15 cellular contexts compared by ENCODE assay signal in the genomic region with DNA sequence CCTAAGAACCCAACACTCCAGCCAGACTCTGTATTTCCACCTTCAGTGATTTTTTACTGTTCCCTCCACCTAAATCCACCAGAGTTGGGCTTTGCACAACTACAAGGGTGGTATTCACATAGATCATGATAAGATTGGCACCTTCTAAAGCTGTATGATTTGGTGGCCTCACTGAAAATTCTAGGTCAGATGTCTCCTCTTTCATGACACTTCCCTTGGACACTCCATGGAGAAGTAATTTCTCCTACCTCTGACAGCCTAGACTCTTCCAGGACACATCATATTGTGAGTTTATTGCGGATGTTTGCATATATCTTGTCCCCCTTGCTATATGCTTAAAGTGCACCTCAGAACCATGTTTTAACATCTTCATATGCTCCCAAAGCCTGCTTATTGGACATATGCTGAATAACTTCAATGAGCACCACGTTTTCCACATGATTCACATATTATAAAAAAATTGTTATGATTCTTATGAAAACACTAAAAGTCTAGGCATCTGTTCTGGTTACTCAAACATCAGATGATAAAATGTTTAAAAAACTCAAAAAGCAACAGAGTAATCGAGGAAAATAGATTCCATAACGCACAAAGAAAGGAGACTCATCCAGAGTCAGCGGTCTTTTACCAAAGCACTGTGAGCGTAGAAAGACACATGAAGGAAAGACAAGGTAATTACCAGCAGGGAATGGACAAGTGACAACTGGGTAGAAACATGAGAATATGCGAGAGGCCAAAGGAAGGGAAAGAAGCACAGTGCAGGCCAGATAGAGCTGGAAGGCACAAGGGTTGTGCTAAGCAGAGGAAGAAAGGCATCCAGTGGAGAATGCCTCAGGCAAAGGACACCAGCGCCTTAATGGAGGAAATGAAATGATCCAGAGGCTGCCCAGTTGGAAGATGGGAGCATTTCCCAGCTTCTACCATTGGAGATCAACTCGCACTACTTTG. TPM values are rescaled to one million over a fixed set of nuclear protein-coding genes. Genes with fewer than 3 reads are reported as not detected.
A peak's percentile ranks its signal among the peaks of the same experiment; 100 is the strongest.
DNase-seq lines count a peak whose midpoint lies in the region; ATAC-seq, FAIRE-seq and TF ChIP-seq lines count a peak whose summit lies in the region.
"Had no signal": no experiment of that assay in that cellular context is flagged by ENCODE, and none has a peak within 500 bp of the region (broad histone marks: within the 10 kb centered on the region; RNA-seq: fewer than 3 reads in every experiment).

No MANE protein-coding gene starts in this region.

- TF ChIP-seq RAD21 in IMR-90 (IDR thresholded peaks at IDR 0.05; ENCODE audit: low read length) (no peak), H1 (IDR thresholded peaks at IDR 0.05 in 1 of 2, conservative IDR thresholded peaks at IDR 0.05 in 1 of 2; ENCODE audit: low read depth in 2 of 2, low read length in 2 of 2) (no peak)

- no peaks in the 10 kb centered on the region for H3K36me3 ChIP-seq in IMR-90 (ENCODE audit: control insufficient read depth, insufficient read depth, low read length)
- no peaks in the 10 kb centered on the region for H3K36me3 ChIP-seq in H1 (ENCODE audit: control insufficient read depth in 2 of 4, insufficient read depth in 4 of 4, low read length in 3 of 4)
- peaks cover 0 to 4% (median 0%) of the 10 kb centered on the region in 3 donors for H3K36me3 ChIP-seq in skeletal muscle tissue (ENCODE audit: control insufficient read depth in 3 of 3, insufficient read depth in 3 of 3, low read length in 3 of 3)
- no peaks in the 10 kb centered on the region for H3K36me3 ChIP-seq in prostate gland
- H3K36me3 ChIP-seq in esophagus squamous epithelium, result peaks cover 0 to 17% (median 0%) of the 10 kb centered on the region in 3 donors

- no peak overlapping the region for H2AFZ ChIP-seq in IMR-90 (replicated peaks; ENCODE audit: low read length, poor library complexity)
- no peak overlapping the region for H2AFZ ChIP-seq in H1 (ENCODE audit: low read length)

- in situ Hi-C loops in IMR-90 (cut with MboI; ENCODE audit: low sequenced_read_pairs), result no loop called here

- H3K9me3 ChIP-seq in IMR-90 (ENCODE audit: control insufficient read depth, insufficient read depth, low read length), result no peaks in the 10 kb centered on the region
- H3K9me3 ChIP-seq in H1 (ENCODE audit: insufficient read depth in 2 of 2, low read depth in 1 of 2, low read length in 1 of 2), result no peaks in the 10 kb centered on the region
- no peaks in the 10 kb centered on the region for H3K9me3 ChIP-seq in skeletal muscle tissue (ENCODE audit: control insufficient read depth in 3 of 3, low read length in 3 of 3)
- no peaks in the 10 kb centered on the region for H3K9me3 ChIP-seq in prostate gland
- no peaks in the 10 kb centered on the region for H3K9me3 ChIP-seq in esophagus squamous epithelium

- H4K8ac ChIP-seq in IMR-90 (ENCODE audit: low read depth in 2 of 2, low read length in 2 of 2) (no peak overlapping the region), H1 (ENCODE audit: extremely low read depth, insufficient read depth, low read length) (no peak overlapping the region)

- H3K4me1 ChIP-seq in IMR-90 (ENCODE audit: control insufficient read depth, insufficient read depth, low read length) (peaks cover 14% of the 10 kb centered on the region), H1 (replicated peaks in 1 of 4; ENCODE audit: control insufficient read depth in 3 of 4, insufficient read depth in 4 of 4, low read length in 3 of 4) (peaks cover 0 to 10% (median 2%) of the 10 kb centered on the region in 4 experiments; a peak in 3 of 7 replicates), skeletal muscle tissue (ENCODE audit: control insufficient read depth in 3 of 3, insufficient read depth in 3 of 3, low read length in 3 of 3) (peaks cover 10 to 23% (median 19%) of the 10 kb centered on the region in 3 donors), prostate gland (replicated peaks) (no peaks in the 10 kb centered on the region), esophagus squamous epithelium (peaks cover 0 to 49% (median 11%) of the 10 kb centered on the region in 3 donors)

- H2AK9ac ChIP-seq in IMR-90 (replicated peaks; ENCODE audit: low read depth, low read length, poor library complexity), result no peak overlapping the region

- H3K79me1 ChIP-seq in IMR-90 (ENCODE audit: low read depth in 1 of 2, low read length in 2 of 2) (peaks cover 0 to 13% of the 10 kb centered on the region in 2 experiments; a peak in 2 of 4 replicates), H1 (ENCODE audit: low read depth, low read length) (no peaks in the 10 kb centered on the region)

- POLR2A ChIA-PET in IMR-90 (lab: Charles Lee; ENCODE audit: unreplicated experiment) (no interaction called here), H1 (lab: Charles Lee; ENCODE audit: partially characterized antibody) (no interaction called here)

- H3K9me1 ChIP-seq in IMR-90 (ENCODE audit: insufficient read depth, low read length), result peaks cover 10% of the 10 kb centered on the region

- peak overlapping the region; percentile 49; the same call in 1 of the 2 replicates for H2BK20ac ChIP-seq in IMR-90 (ENCODE audit: low read depth, low read length)
- H2BK20ac ChIP-seq in H1 (ENCODE audit: low read length), result no peak overlapping the region

- no peak for ATAC-seq in IMR-90 (ENCODE audit: low read depth)
- ATAC-seq: PC-3, SK-N-SH treated with all-trans-retinoic acid at 6 μM for 48 hours had no signal

- H3K79me2 ChIP-seq in H1 (ENCODE audit: control insufficient read depth in 1 of 2, insufficient read depth in 2 of 2, low read length in 2 of 2), result peaks cover 0 to 2% of the 10 kb centered on the region in 2 experiments; a peak in 1 of 4 replicates

- H2BK15ac ChIP-seq in IMR-90 (ENCODE audit: low read depth, low read length) (0 out of 3 replicates have a peak overlapping the region, but pooled peaks have one; percentile 27), H1 (ENCODE audit: low read length) (no peak overlapping the region)

- H3K23ac ChIP-seq in IMR-90 (ENCODE audit: low read depth, low read length) (no peak overlapping the region), H1 (ENCODE audit: insufficient read length) (no peak overlapping the region)

- no peak for TF ChIP-seq POLR2A in IMR-90 (IDR thresholded peaks at IDR 0.05; ENCODE audit: low read depth, low read length)
- TF ChIP-seq POLR2A in H1 (IDR thresholded peaks at IDR 0.05; ENCODE audit: control extremely low read depth in 1 of 2, low read depth in 2 of 2, low read length in 2 of 2), result no peak
- no peak for TF ChIP-seq POLR2A in prostate gland (IDR thresholded peaks at IDR 0.05)
- TF ChIP-seq POLR2A in esophagus squamous epithelium (IDR thresholded peaks at IDR 0.05), result no peak

- WGBS in IMR-90 (ENCODE audit: extremely low coverage in 2 of 2, insufficient read length in 1 of 2), 2 experiments, result 85% methylated on average over 5 of the region's 9 CpGs; no CpG with 5 or more reads in 1 of the 2 experiments
- 84% methylated on average over 9 of the region's 9 CpGs; no CpG with 5 or more reads in 1 of the 2 experiments for WGBS in H1 (ENCODE audit: extremely low coverage in 1 of 2, insufficient coverage in 1 of 2, insufficient read length in 1 of 2, insufficient replicate concordance in 2 of 2, low coverage in 1 of 2, low lambda C conversion rate in 2 of 2, missing lambda C conversion rate in 1 of 2), 2 experiments
- WGBS in prostate gland, result 95% methylated on average over 9 of the region's 9 CpGs
- 78 to 84% methylated on average over 9 of the region's 9 CpGs for WGBS in esophagus squamous epithelium, 2 donors

- H3K4me2 ChIP-seq in IMR-90 (ENCODE audit: low read depth, low read length) (no peak overlapping the region; the same call in 1 of the 2 replicates), H1 (ENCODE audit: insufficient read depth in 1 of 2, low read depth in 2 of 2, low read length in 2 of 2) (no peak overlapping the region; a peak in 1 of 4 replicates)

- H3K56ac ChIP-seq in IMR-90 (ENCODE audit: extremely low read depth, insufficient read depth, low read length), result no peak overlapping the region
- no peak overlapping the region for H3K56ac ChIP-seq in H1 (replicated peaks; ENCODE audit: insufficient read length, low read depth, low read length)

- H3K18ac ChIP-seq in IMR-90 (ENCODE audit: low read depth, low read length) (peak overlapping the region; percentile 57), H1 (ENCODE audit: extremely low read depth, low read length) (no peak overlapping the region; the same call in 1 of the 2 replicates)

- H3K27ac ChIP-seq in IMR-90 (ENCODE audit: insufficient read depth, low read length) (no peak overlapping the region), H1 (ENCODE audit: low read depth, low read length) (no peak overlapping the region), skeletal muscle tissue (ENCODE audit: low read depth, low read length) (peak overlapping the region; percentile 93), prostate gland (no peak overlapping the region), esophagus squamous epithelium (peak overlapping the region in 2 of 4 donors; percentile 86 to 89)

- H3K4me3 ChIP-seq in IMR-90 (ENCODE audit: insufficient read depth, low read depth, low read length) (no peak overlapping the region), H1 (ENCODE audit: extremely low read depth in 1 of 4, insufficient read depth in 2 of 4, low read depth in 3 of 4, low read length in 4 of 4) (no peak overlapping the region), skeletal muscle tissue (ENCODE audit: low read length in 3 of 3) (peak overlapping the region in 2 of 3 donors; percentile 17 to 22), prostate gland (no peak overlapping the region), esophagus squamous epithelium (no peak overlapping the region)

- H2BK12ac ChIP-seq in H1 (ENCODE audit: low read depth, low read length), result peak overlapping the region; percentile 53; the same call in 1 of the 2 replicates

- peak; percentile 40 for DNase-seq in IMR-90
- DNase-seq in H1 (ENCODE audit: low read depth in 1 of 2, low spot score in 2 of 2), result no peak
- DNase-seq in myocyte (ENCODE audit: low read depth), result peak; percentile 60
- no peak for DNase-seq in NCI-H748 treated with DMSO at 0.1 percent for 48 hours (lab: John Stamatoyannopoulos, UW)
- DNase-seq in prostate gland (ENCODE audit: low spot score), result no peak
- no peak for DNase-seq in esophagus squamous epithelium (lab: John Stamatoyannopoulos, UW)
- DNase-seq: DMS 273 treated with DMSO at 0.1 percent for 48 hours, NCI-H1048, NCI-H146, NCI-H2081 treated with DMSO at 0.1 percent for 48 hours, NCI-H345, PC-3, Right ventricle myocardium superior had no signal

- H3K27me3 ChIP-seq in IMR-90 (ENCODE audit: control insufficient read depth, insufficient read depth, low read length), result no peaks in the 10 kb centered on the region
- H3K27me3 ChIP-seq in H1 (replicated peaks in 1 of 4; ENCODE audit: control insufficient read depth in 3 of 4, extremely low read depth in 1 of 4, insufficient read depth in 3 of 4, low read length in 3 of 4), result no peaks in the 10 kb centered on the region
- H3K27me3 ChIP-seq in skeletal muscle tissue (ENCODE audit: control insufficient read depth in 3 of 3, insufficient read depth in 3 of 3, low read length in 3 of 3), result no peaks in the 10 kb centered on the region
- H3K27me3 ChIP-seq in prostate gland (replicated peaks; ENCODE audit: insufficient read depth), result no peaks in the 10 kb centered on the region
- H3K27me3 ChIP-seq in esophagus squamous epithelium, result no peaks in the 10 kb centered on the region

- dilution Hi-C loops in IMR-90 (cut with HindIII; ENCODE audit: low sequenced_read_pairs, unreplicated experiment), result no loop called here

- no peak for TF ChIP-seq EP300 in H1 (IDR thresholded peaks at IDR 0.05; ENCODE audit: borderline replicate concordance in 1 of 2, low read depth in 2 of 2, low read length in 2 of 2)

- CTCF ChIA-PET in IMR-90 (lab: Yijun Ruan, JAX), result no interaction called here
- CTCF ChIA-PET in H1 (lab: Charles Lee; ENCODE audit: partially characterized antibody), result interaction anchor here (0.7 to 0.9 kb wide), 2 partner anchors 9 to 1092 kb away, joined by 3 to 4 read pairs; no protein-coding TSS in a partner anchor

- no peaks in the 10 kb centered on the region; the same call in 1 of the 2 replicates for H3K23me2 ChIP-seq in H1 (ENCODE audit: low read depth, low read length)

- H3K9ac ChIP-seq in IMR-90 (ENCODE audit: low read depth, low read length) (no peak overlapping the region), H1 (replicated peaks in 1 of 4; ENCODE audit: extremely low read depth in 1 of 4, low read depth in 3 of 4, low read length in 3 of 4) (no peak overlapping the region), skeletal muscle tissue (ENCODE audit: low read depth in 1 of 3, low read length in 3 of 3) (peak overlapping the region in 2 of 3 donors; percentile 17 to 33)

- H2AK5ac ChIP-seq in IMR-90 (ENCODE audit: low read depth, low read length) (peak overlapping the region; percentile 94; the same call in 1 of the 2 replicates), H1 (ENCODE audit: low read depth, low read length) (0 out of 2 replicates have a peak overlapping the region, but pooled peaks have one; percentile 25)

- H4K91ac ChIP-seq in IMR-90 (ENCODE audit: insufficient read depth, low read depth, low read length) (no peak overlapping the region), H1 (replicated peaks; ENCODE audit: insufficient read length, low read length) (no peak overlapping the region)

- no peaks in the 10 kb centered on the region for H4K20me1 ChIP-seq in IMR-90 (ENCODE audit: insufficient read depth, low read length)
- no peaks in the 10 kb centered on the region for H4K20me1 ChIP-seq in H1 (replicated peaks in 1 of 2; ENCODE audit: control insufficient read depth in 1 of 2, insufficient read depth in 2 of 2, low read length in 2 of 2)

- FAIRE-seq in H1 (lab: Jason Lieb, UNC), result no peak

- peak overlapping the region; percentile 72; the same call in 1 of the 2 replicates for H4K5ac ChIP-seq in IMR-90 (ENCODE audit: low read depth, low read length)
- H4K5ac ChIP-seq in H1 (ENCODE audit: insufficient read length, low read depth, low read length), result no peak overlapping the region

- no TSS peak for BruUV-seq in IMR-90 (replicated peaks; lab: Mats Ljungman, UMichigan)

- H2BK120ac ChIP-seq in IMR-90 (ENCODE audit: low read depth, low read length) (peak overlapping the region; percentile 61; the same call in 1 of the 2 replicates), H1 (replicated peaks; ENCODE audit: low read depth, low read length) (no peak overlapping the region)

- TF ChIP-seq CTCF in IMR-90 (conservative IDR thresholded peaks at IDR 0.05; ENCODE audit: low read depth, low read length) (no peak), H1 (IDR thresholded peaks at IDR 0.05; ENCODE audit: control extremely low read depth in 1 of 3, insufficient read depth in 1 of 3, low read depth in 1 of 3, low read length in 3 of 3) (no peak), prostate gland (IDR thresholded peaks at IDR 0.05) (no peak), esophagus squamous epithelium (IDR thresholded peaks at IDR 0.05) (no peak)

- H3K4ac ChIP-seq in IMR-90 (ENCODE audit: low read depth, low read length) (peak overlapping the region; percentile 36), H1 (replicated peaks; ENCODE audit: insufficient read length, low read depth, low read length) (peak overlapping the region; percentile 19)

- no peak overlapping the region for H3K14ac ChIP-seq in IMR-90 (replicated peaks; ENCODE audit: low read depth, low read length)
- no peak overlapping the region for H3K14ac ChIP-seq in H1 (ENCODE audit: insufficient read length)

- intact Hi-C loops in IMR-90 (cut with micrococcal nuclease) (loop anchor here (5.0 kb wide), 1 partner anchor 46 kb away; the partner anchor contains the start of gene KIF16B), prostate gland (cut with DNase I) (no loop called here), esophagus squamous epithelium (cut with DNase I) (no loop called here)

- H2BK5ac ChIP-seq in IMR-90 (ENCODE audit: low read depth, low read length, poor library complexity, severe bottlenecking) (peak overlapping the region; percentile 63), H1 (ENCODE audit: low read depth, low read length) (peak overlapping the region; percentile 10; the same call in 1 of the 2 replicates)

RNA-seq across cellular contexts. Expression of gene KIF16B, which starts 46.5 kb away (rescaled TPM):
- total RNA-seq in IMR-90 (2012; rRNA removed), result 10.0 and 10.6 TPM in 2 replicates
- polyA plus RNA-seq in IMR-90 (2012; rRNA removed), result 3.3 and 4.7 TPM in 2 replicates
- 1.5 and 2.0 TPM in 2 replicates for polyA plus RNA-seq in IMR-90 (2012; cell fraction: cytosol; rRNA removed)
- 3.1 and 10.6 TPM in 2 replicates for polyA plus RNA-seq in IMR-90 (2012; cell fraction: nucleus; rRNA removed; ENCODE audit: low replicate concordance)
- 9.2 TPM in 2 replicates for total RNA-seq in H1 (2021; fragmentation: NEBNext Ultra II Directional; extraction: Animal tissue kit (Norgen Biotek cat#: 25700))
- polyA plus RNA-seq in H1 (2011; rRNA removed), result 2.6 and 3.0 TPM in 2 replicates
- 4.2 TPM for polyA plus RNA-seq in H1 (2011; cell fraction: cytosol; rRNA removed)
- polyA plus RNA-seq in H1 (2011; cell fraction: nucleus; rRNA removed), result 5.1 TPM
- 5.1 to 6.0 TPM (median 5.6 TPM) in 4 replicates for polyA plus RNA-seq in H1 (2012, experiment 1 of 2)
- polyA plus RNA-seq in H1 (2012, experiment 2 of 2), result 0.24 TPM
- 4.7 TPM for polyA plus RNA-seq in H1 (2013, experiment 1 of 2)
- polyA plus RNA-seq in H1 (2013, experiment 2 of 2), result 4.2 TPM
- 7.3 and 9.8 TPM in 2 replicates for polyA minus RNA-seq in H1 (2011; rRNA and poly(A)+ RNA removed)
- 4.0 TPM for polyA minus RNA-seq in H1 (2011; cell fraction: cytosol; rRNA and poly(A)+ RNA removed)
- 17.2 TPM for polyA minus RNA-seq in H1 (2011; cell fraction: nucleus; rRNA and poly(A)+ RNA removed)
- total RNA-seq in myocyte, result 16.0 and 21.2 TPM in 2 replicates
- polyA plus RNA-seq in myocyte (2012), result 7.1 TPM
- 42.8 TPM for total RNA-seq in skeletal muscle tissue
- total RNA-seq in prostate gland, result 10 to 100 TPM; 11.5 to 24.4 TPM
- total RNA-seq in esophagus squamous epithelium, result 10 to 100 TPM; 16.6 to 29.6 (median 20.2) TPM

Comparison
In these comparisons a context has a peak if more than half of its experiments do, and no peak if none do; other contexts are left out.
1. DNase-seq: peak in IMR-90 (single experiment) and myocyte (single experiment); none in H1 (0 of 2), NCI-H748 treated with DMSO at 0.1 percent for 48 hours (single experiment), prostate gland (single experiment) and esophagus squamous epithelium (single experiment).
2. H3K4me3 ChIP-seq: peak in skeletal muscle tissue (2 of 3); none in IMR-90 (single experiment), H1 (0 of 4), prostate gland (0 of 2) and esophagus squamous epithelium (0 of 4).
3. H3K9ac ChIP-seq: peak in skeletal muscle tissue (2 of 3); none in IMR-90 (single experiment) and H1 (0 of 4).